ENCODE assay signal across 31 cellular contexts in genomic region chr5:91007780-91008402, GRCh38.
DNase-seq lines count a peak whose midpoint lies in the region; ATAC-seq, FAIRE-seq and TF ChIP-seq lines count a peak whose summit lies in the region.
"Had no signal": no experiment of that assay in that cellular context is flagged by ENCODE, and none has a peak within 500 bp of the region (broad histone marks: within the 10 kb centered on the region; RNA-seq: fewer than 3 reads in every experiment).

No MANE protein-coding gene starts in this region.

- H4K20me1 ChIP-seq in Karpas-422 (ENCODE audit: insufficient read depth, low read depth, low read length) = no peaks in the 10 kb centered on the region
- H4K20me1 ChIP-seq: BLaER1 treated with 17β-estradiol and CSF1 and Interleukin-3, amounts not matched to agents 10 nM and 100 nM had no signal

- H3K4me3 ChIP-seq in A549 = no peak overlapping the region
- no peak overlapping the region for H3K4me3 ChIP-seq in Karpas-422 (ENCODE audit: low read length)
- no peak overlapping the region for H3K4me3 ChIP-seq in right lobe of liver
- H3K4me3 ChIP-seq: BLaER1 treated with 17β-estradiol and CSF1 and Interleukin-3, amounts not matched to agents 10 nM and 100 nM; PC-9; SJCRH30 had no signal

- CTCF ChIA-PET in A549 (lab: Yijun Ruan, JAX) = interaction anchor here (0.6 to 1.7 kb wide), 3 partner anchors 15 to 50 kb away, joined by 3 to 4 read pairs (median 3); no protein-coding TSS in a partner anchor

- ATAC-seq in A549 (peak in 1 of 2 experiments; percentile 70; a peak in 2 of 6 replicates), right lobe of liver (peak; percentile 68 to 88 (median 75)), GM18498 (IDR thresholded peaks at IDR 0.05; ENCODE audit: unreplicated experiment) (no peak), GM21717 (IDR thresholded peaks at IDR 0.05; ENCODE audit: unreplicated experiment) (no peak)
- ATAC-seq: CD8-positive, alpha-beta T cell; Right ventricle myocardium inferior; SK-N-SH treated with all-trans-retinoic acid at 6 μM for 48 hours had no signal

- no peak overlapping the region for H3K27ac Mint-ChIP-seq in CD14-positive monocyte
- H3K27ac Mint-ChIP-seq: CD8-positive, alpha-beta T cell had no signal

- H3K36me3 ChIP-seq in Karpas-422 (ENCODE audit: insufficient read depth, low read length) (no peaks in the 10 kb centered on the region), right lobe of liver (no peaks in the 10 kb centered on the region)
- H3K36me3 ChIP-seq: BLaER1 treated with 17β-estradiol and CSF1 and Interleukin-3, amounts not matched to agents 10 nM and 100 nM; SJCRH30 had no signal

- H3K9me3 ChIP-seq in A549 (no peaks in the 10 kb centered on the region), Karpas-422 (ENCODE audit: low read length) (no peaks in the 10 kb centered on the region), right lobe of liver (no peaks in the 10 kb centered on the region)
- H3K9me3 ChIP-seq: Caco-2, SJCRH30 had no signal

- no peaks in the 10 kb centered on the region for H3K79me2 ChIP-seq in Karpas-422 (ENCODE audit: low read length)

- H3K4me1 ChIP-seq in A549 (peaks cover 26% of the 10 kb centered on the region), Karpas-422 (ENCODE audit: low read length) (no peaks in the 10 kb centered on the region), right lobe of liver (peaks cover 0 to 28% (median 8%) of the 10 kb centered on the region in 4 donors)
- H3K4me1 ChIP-seq: Caco-2, SJCRH30 had no signal

- no peak overlapping the region for H3K9ac ChIP-seq in Karpas-422 (ENCODE audit: low read length)
- H3K9ac ChIP-seq: BLaER1 treated with 17β-estradiol and CSF1 and Interleukin-3, amounts not matched to agents 10 nM and 100 nM had no signal

- no peaks in the 10 kb centered on the region for H3K27me3 ChIP-seq in Karpas-422 (ENCODE audit: low read length)
- H3K27me3 ChIP-seq in right lobe of liver = no peaks in the 10 kb centered on the region
- H3K27me3 ChIP-seq: BLaER1 treated with 17β-estradiol and CSF1 and Interleukin-3, amounts not matched to agents 10 nM and 100 nM; SJCRH30 had no signal

- POLR2A ChIA-PET in A549 (lab: Yijun Ruan, JAX) = no interaction called here

- H3K4me1 Mint-ChIP-seq in CD14-positive monocyte = no peaks in the 10 kb centered on the region

- peak in 1 of 2 experiments; percentile 64 for DNase-seq in A549 (ENCODE audit: low read depth in 1 of 2, low spot score in 1 of 2)
- peak; percentile 24 for DNase-seq in Karpas-422
- peak in 1 of 3 donors; percentile 47 for DNase-seq in right lobe of liver
- DNase-seq in CD14-positive monocyte (ENCODE audit: low spot score) = no peak
- no peak for DNase-seq in activated CD4-positive, alpha-beta T cell treated with anti-CD3 and anti-CD28 coated beads for 1 hour
- DNase-seq: AML-193; Caco-2; CD8-positive, alpha-beta T cell; DMS 273 treated with DMSO at 0.1 percent for 48 hours; GOT3; HCEC 1CT; KBM-7; NCI-H1048; NCI-H1417; NCI-H1694; NCI-H2029 treated with DMSO at 0.1 percent for 48 hours; NCI-H446 treated with DMSO at 0.1 percent for 48 hours; NCI-H526; NCI-H82; NK-92 treated with Interleukin-12 subunit alpha and Interleukin-12 subunit beta, amount 100 ng/mL, for 24 hours; PC-9; SJCRH30 had no signal

- no peaks in the 10 kb centered on the region for H3K9me2 ChIP-seq in Karpas-422 (replicated peaks; ENCODE audit: insufficient read depth, low read length)

- 20% methylated on average over 6 of the region's 6 CpGs for WGBS in A549 (ENCODE audit: missing lambda C conversion rate)
- WGBS in right lobe of liver (ENCODE audit: insufficient coverage, low coverage, low lambda C conversion rate, missing lambda C conversion rate) = 21% methylated on average over 6 of the region's 6 CpGs

- H3K27ac ChIP-seq in A549 (peak overlapping the region; percentile 57 to 71; a peak in 5 of 6 replicates), Karpas-422 (ENCODE audit: low read length) (no peak overlapping the region), right lobe of liver (peak overlapping the region; percentile 65 to 75 (median 67))
- H3K27ac ChIP-seq: BLaER1 treated with 17β-estradiol and CSF1 and Interleukin-3, amounts not matched to agents 10 nM and 100 nM; PC-9; SJCRH30 had no signal

- no peak for TF ChIP-seq CTCF in A549 (IDR thresholded peaks at IDR 0.05)
- TF ChIP-seq CTCF in right lobe of liver (IDR thresholded peaks at IDR 0.05) = no peak
- no peak for TF ChIP-seq CTCF in CD14-positive monocyte (IDR thresholded peaks at IDR 0.05)

- peak in 1 of 2 experiments; percentile 41; a peak in 1 of 5 replicates for TF ChIP-seq EP300 in A549 (IDR thresholded peaks at IDR 0.05)

- intact Hi-C loops in right lobe of liver (cut with DNase I) = no loop called here
- intact Hi-C loops in CD14-positive monocyte (cut with micrococcal nuclease) = no loop called here

- H3K4me2 ChIP-seq in A549 (peak overlapping the region; percentile 62), Karpas-422 (ENCODE audit: low read depth, low read length, poor library complexity, severe bottlenecking) (no peak overlapping the region)
- H3K4me2 ChIP-seq: BLaER1 treated with 17β-estradiol and CSF1 and Interleukin-3, amounts not matched to agents 10 nM and 100 nM; PC-9 had no signal

- peaks cover 0 to 4% (median 2%) of the 10 kb centered on the region in 7 donors for H3K9me3 Mint-ChIP-seq in CD14-positive monocyte
- H3K9me3 Mint-ChIP-seq: CD8-positive, alpha-beta T cell had no signal

- H3K27me3 Mint-ChIP-seq in CD14-positive monocyte (ENCODE audit: low read depth in 3 of 3) = peaks cover 0 to 2% (median 1%) of the 10 kb centered on the region in 3 donors

- TF ChIP-seq POLR2A in A549 (IDR thresholded peaks at IDR 0.05; ENCODE audit: low read length) (no peak), right lobe of liver (IDR thresholded peaks at IDR 0.05) (peak; percentile 41)

- no peak for TF ChIP-seq RAD21 in A549 (conservative IDR thresholded peaks at IDR 0.05 in 1 of 2, IDR thresholded peaks at IDR 0.05 in 1 of 2)

- H2AFZ ChIP-seq in Karpas-422 (ENCODE audit: low read length) = no peak overlapping the region
- H2AFZ ChIP-seq: PC-9 had no signal

- H3K4me3 Mint-ChIP-seq in CD14-positive monocyte = no peak overlapping the region
- H3K4me3 Mint-ChIP-seq: CD8-positive, alpha-beta T cell had no signal

- no peaks in the 10 kb centered on the region for H3K36me3 Mint-ChIP-seq in CD14-positive monocyte
- H3K36me3 Mint-ChIP-seq: CD8-positive, alpha-beta T cell had no signal

- FAIRE-seq in A549 (lab: Jason Lieb, UNC) (no peak), islet of Langerhans (lab: Jason Lieb, UNC) (peak; percentile 92)
- FAIRE-seq: A204.1, GM18507, HTR-8/SVneo had no signal

TF ChIP-seq in A549, 52 proteins besides CTCF, POLR2A, EP300 and RAD21:
- TF ChIP-seq GATA3 (IDR thresholded peaks at IDR 0.05; ENCODE audit: borderline replicate concordance) (peak; percentile 46; the same call in 1 of the 2 replicates), JUNB (IDR thresholded peaks at IDR 0.05) (peak; percentile 42; the same call in 1 of the 2 replicates), CHD2 (IDR thresholded peaks at IDR 0.05; ENCODE audit: low read length, partially characterized antibody) (no peak), FOXS1 (CRISPR knock-in tag; IDR thresholded peaks at IDR 0.05) (no peak), SMC3 (IDR thresholded peaks at IDR 0.05) (no peak)

Comparison
In these comparisons a context has a peak if more than half of its experiments do, and no peak if none do; other contexts are left out.
1. ATAC-seq: peak in right lobe of liver (4 of 4); none in GM18498 (single experiment) and GM21717 (single experiment).